Comparison of ENCODE assay signal across 17 cellular contexts in the genomic region with DNA sequence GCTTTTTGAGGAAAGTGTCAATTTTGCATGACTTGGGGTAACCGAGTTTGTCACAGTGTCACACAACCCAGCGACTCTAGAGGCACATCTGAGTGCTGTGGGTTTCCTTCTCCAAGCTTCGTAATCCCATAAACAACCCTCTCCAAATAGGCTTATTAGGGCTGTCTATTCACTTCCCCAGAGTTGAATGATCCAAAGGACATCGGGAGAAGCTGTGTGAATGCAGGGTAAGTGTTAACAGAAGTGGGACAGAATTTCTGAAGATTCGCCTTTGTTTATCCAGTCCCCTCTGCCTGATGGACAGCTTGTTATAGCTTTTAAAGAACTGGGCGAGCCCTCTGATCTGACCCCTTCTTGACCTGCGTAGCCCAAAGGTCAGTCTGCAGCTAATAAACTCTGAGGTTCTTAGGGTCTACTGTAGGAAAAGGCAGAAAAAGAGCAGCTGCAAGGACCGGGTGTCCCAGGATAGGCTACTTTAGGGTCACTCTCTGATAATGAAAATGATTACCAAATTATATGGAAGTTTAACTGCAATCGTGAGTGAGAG.
DNase-seq lines count a peak whose midpoint lies in the region; ATAC-seq and TF ChIP-seq lines count a peak whose summit lies in the region.
"Had no signal": no experiment of that assay in that cellular context is flagged by ENCODE, and none has a peak within 500 bp of the region (broad histone marks: within the 10 kb centered on the region; RNA-seq: fewer than 3 reads in every experiment).

No MANE protein-coding gene starts in this region.

- TF ChIP-seq CTCF in mesothelial cell of epicardium (IDR thresholded peaks at IDR 0.05; ENCODE audit: unreplicated experiment) (no peak), type B pancreatic cell (conservative IDR thresholded peaks at IDR 0.05) (no peak), mucosa of descending colon (IDR thresholded peaks at IDR 0.05) (no peak)

- H3K36me3 Mint-ChIP-seq in mesothelial cell of epicardium (peaks cover 27% of the 10 kb centered on the region), type B pancreatic cell (peaks cover 38% of the 10 kb centered on the region)

- no peaks in the 10 kb centered on the region for H3K36me3 ChIP-seq in mucosa of descending colon (ENCODE audit: low read depth)

- peaks cover 10% of the 10 kb centered on the region for H3K9me3 Mint-ChIP-seq in mesothelial cell of epicardium
- H3K9me3 Mint-ChIP-seq in type B pancreatic cell: peaks cover 5% of the 10 kb centered on the region

- no peak overlapping the region for H3K4me3 ChIP-seq in mucosa of descending colon
- H3K4me3 ChIP-seq: BLaER1 had no signal

- intact Hi-C loops in mucosa of descending colon (cut with DNase I, micrococcal nuclease): no loop called here

- H3K4me1 Mint-ChIP-seq in mesothelial cell of epicardium (peaks cover 45% of the 10 kb centered on the region), type B pancreatic cell (ENCODE audit: unreplicated experiment) (peaks cover 32% of the 10 kb centered on the region)

- peak in 2 of 3 experiments; percentile 30 to 40 for DNase-seq in NCI-H1417 (lab: John Stamatoyannopoulos, UW)
- no peak for DNase-seq in NCI-H1417 treated with DMSO at 0.1 percent for 48 hours (lab: John Stamatoyannopoulos, UW)
- peak; percentile 83 for DNase-seq in NCI-H82 (lab: John Stamatoyannopoulos, UW)
- DNase-seq in mesothelial cell of epicardium (ENCODE audit: low spot score in 2 of 2, unreplicated experiment in 2 of 2): no peak
- no peak for DNase-seq in type B pancreatic cell (ENCODE audit: extremely low spot score, unreplicated experiment)
- no peak for DNase-seq in NCI-H2196 (lab: John Stamatoyannopoulos, UW; ENCODE audit: unreplicated experiment)
- DNase-seq in NCI-H1105 treated with DMSO at 0.1 percent for 48 hours (lab: John Stamatoyannopoulos, UW): no peak
- no peak for DNase-seq in mucosa of descending colon
- DNase-seq: CD8-positive, alpha-beta T cell; GOT3; KBM-7; MV-4-11; NCI-H146; NCI-H2107; Right ventricle myocardium superior; SK-N-SH had no signal

- ATAC-seq in mucosa of descending colon: no peak
- ATAC-seq: CD8-positive, alpha-beta T cell had no signal

- no peaks in the 10 kb centered on the region for H3K27me3 Mint-ChIP-seq in mesothelial cell of epicardium (ENCODE audit: low read depth)
- H3K27me3 Mint-ChIP-seq in type B pancreatic cell: peaks cover 1% of the 10 kb centered on the region

- H3K4me1 ChIP-seq in mucosa of descending colon (ENCODE audit: low read depth): no peaks in the 10 kb centered on the region
- H3K4me1 ChIP-seq: BLaER1 had no signal

- H3K27ac Mint-ChIP-seq in mesothelial cell of epicardium (peak overlapping the region; percentile 3), type B pancreatic cell (no peak overlapping the region)
- H3K27ac Mint-ChIP-seq: CD8-positive, alpha-beta T cell had no signal

- H3K4me3 Mint-ChIP-seq in mesothelial cell of epicardium (no peak overlapping the region), type B pancreatic cell (peak overlapping the region; percentile 51)
- H3K4me3 Mint-ChIP-seq: CD8-positive, alpha-beta T cell had no signal

- no peaks in the 10 kb centered on the region for H3K9me3 ChIP-seq in mucosa of descending colon
- H3K9me3 ChIP-seq: BLaER1, SK-N-SH had no signal

Comparison
In these comparisons a context has a peak if more than half of its experiments do, and no peak if none do; other contexts are left out.
1. DNase-seq: peak in NCI-H1417 (2 of 3) and NCI-H82 (single experiment); none in NCI-H1417 treated with DMSO at 0.1 percent for 48 hours (single experiment), mesothelial cell of epicardium (0 of 2), type B pancreatic cell (single experiment), NCI-H2196 (single experiment), NCI-H1105 treated with DMSO at 0.1 percent for 48 hours (single experiment) and mucosa of descending colon (0 of 3).